7 cellular contexts compared by ENCODE assay signal in genomic region chr22:20572132-20572802, GRCh38.
"Had no signal": no experiment of that assay in that cellular context is flagged by ENCODE, and none has a peak within 500 bp of the region (broad histone marks: within the 10 kb centered on the region; RNA-seq: fewer than 3 reads in every experiment).

No MANE protein-coding gene starts in this region.

- H3K9me3 ChIP-seq: tibial artery, vagina had no signal

- H2AFZ ChIP-seq: hepatocyte had no signal

- H3K4me3 Mint-ChIP-seq: activated T-helper 1 cell treated with anti-CD3 and anti-CD28 coated beads, Interleukin-12 subunit alpha, Interleukin-12 subunit beta, Interleukin-2, Interleukin-4 antibody, amounts not matched to agents 30 ng/mL and 10 ng/mL and 1 ng/mL, durations not matched to agents 14 hours and 24 hours and 36 hours; nephron had no signal

- H3K4me3 ChIP-seq: hepatocyte, tibial artery, vagina had no signal

- H3K27ac ChIP-seq: hepatocyte, tibial artery had no signal

- H3K4me2 ChIP-seq: hepatocyte had no signal

- FAIRE-seq: keratinocyte had no signal

- H3K27me3 ChIP-seq: hepatocyte, tibial artery, vagina had no signal

- DNase-seq: occipital lobe, tibial artery had no signal

- H3K9me3 Mint-ChIP-seq: activated T-helper 1 cell treated with anti-CD3 and anti-CD28 coated beads, Interleukin-12 subunit alpha, Interleukin-12 subunit beta, Interleukin-2, Interleukin-4 antibody, amounts not matched to agents 30 ng/mL and 10 ng/mL and 1 ng/mL, durations not matched to agents 14 hours and 24 hours and 36 hours; nephron had no signal

- H3K27ac Mint-ChIP-seq: activated T-helper 1 cell treated with anti-CD3 and anti-CD28 coated beads, Interleukin-12 subunit alpha, Interleukin-12 subunit beta, Interleukin-2, Interleukin-4 antibody, amounts not matched to agents 30 ng/mL and 10 ng/mL and 1 ng/mL, durations not matched to agents 14 hours and 24 hours and 36 hours; nephron had no signal
